ENCODE assay signal across 14 cellular contexts in the genomic region with DNA sequence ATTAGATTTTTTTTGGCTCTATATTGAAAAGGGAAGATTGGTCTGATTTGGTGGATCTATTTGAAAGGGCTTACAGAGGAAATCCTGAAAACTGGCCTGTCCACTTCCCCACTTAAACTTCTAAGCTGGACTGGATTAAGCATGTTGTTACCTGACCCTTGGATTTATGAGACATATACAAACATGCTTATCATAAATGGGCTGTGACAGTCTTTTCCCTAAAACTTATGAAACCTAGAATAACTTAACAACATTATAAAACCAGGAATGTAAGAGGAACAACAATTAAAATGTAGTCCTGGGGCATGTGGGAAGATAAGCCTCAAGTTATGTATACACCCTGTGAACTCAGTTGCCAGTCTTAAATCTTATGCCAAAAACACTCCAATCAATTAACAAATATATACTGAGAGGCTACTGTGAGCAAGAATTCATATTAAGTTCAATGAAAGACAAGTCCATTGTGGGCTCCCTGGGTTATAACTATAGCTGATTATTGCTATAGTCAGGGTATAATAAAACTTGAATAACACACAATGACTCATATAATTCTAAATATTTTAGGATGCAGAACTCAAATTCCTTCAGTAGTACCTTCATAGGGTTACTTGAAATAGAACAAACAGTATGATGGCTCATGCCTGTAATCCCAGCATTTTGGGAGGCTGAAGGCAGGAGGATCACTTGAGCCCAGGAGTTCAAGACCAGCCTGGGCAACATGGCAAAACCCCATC.
DNase-seq lines count a peak whose midpoint lies in the region; ATAC-seq and TF ChIP-seq lines count a peak whose summit lies in the region.
"Had no signal": no experiment of that assay in that cellular context is flagged by ENCODE, and none has a peak within 500 bp of the region (broad histone marks: within the 10 kb centered on the region; RNA-seq: fewer than 3 reads in every experiment).

No MANE protein-coding gene starts in this region.

- peaks cover 12% of the 10 kb centered on the region for H3K36me3 ChIP-seq in RWPE2 (ENCODE audit: low read depth)
- H3K36me3 ChIP-seq in esophagus squamous epithelium: no peaks in the 10 kb centered on the region
- no peaks in the 10 kb centered on the region for H3K36me3 ChIP-seq in esophagus muscularis mucosa

- H3K4me1 ChIP-seq in RWPE2 (ENCODE audit: insufficient read depth, poor library complexity, severe bottlenecking): peaks cover 51% of the 10 kb centered on the region
- H3K4me1 ChIP-seq in esophagus squamous epithelium: peaks cover 0 to 55% (median 28%) of the 10 kb centered on the region in 3 donors
- H3K4me1 ChIP-seq in esophagus muscularis mucosa: peaks cover 8 to 42% (median 24%) of the 10 kb centered on the region in 4 donors
- H3K4me1 ChIP-seq: parathyroid adenoma had no signal

- ATAC-seq in RWPE2 (ENCODE audit: low read depth) (peak; percentile 48), GM18861 (IDR thresholded peaks at IDR 0.05; ENCODE audit: unreplicated experiment) (no peak)

- no peak for TF ChIP-seq POLR2A in esophagus squamous epithelium (IDR thresholded peaks at IDR 0.05)
- TF ChIP-seq POLR2A in esophagus muscularis mucosa (IDR thresholded peaks at IDR 0.05; ENCODE audit: low read depth): no peak

- DNase-seq in EH (ENCODE audit: low read depth) (peak; percentile 63), RWPE2 (ENCODE audit: low spot score) (no peak), esophagus squamous epithelium (lab: John Stamatoyannopoulos, UW) (no peak), renal cortical epithelial cell (ENCODE audit: low read depth) (peak; percentile 35), esophagus muscularis mucosa (ENCODE audit: extremely low spot score) (no peak), NCI-H446 treated with DMSO at 0.1 percent for 48 hours (lab: John Stamatoyannopoulos, UW) (no peak), NCI-H526 treated with DMSO at 0.1 percent for 48 hours (lab: John Stamatoyannopoulos, UW) (no peak)
- DNase-seq: effector CD8-positive, alpha-beta T cell; GDM1; NCI-H1417; NCI-H526; stimulated activated CD4-positive, alpha-beta T cell treated with anti-CD3 and anti-CD28 coated beads, Interleukin-1b, Interleukin-23, amount 100 ng/mL, for 48 hours had no signal

- TF ChIP-seq EP300 in esophagus muscularis mucosa (IDR thresholded peaks at IDR 0.05): no peak

- intact Hi-C loops in esophagus squamous epithelium (cut with DNase I) (no loop called here), esophagus muscularis mucosa (cut with DNase I) (no loop called here)

- H3K9me3 ChIP-seq in RWPE2 (ENCODE audit: severe bottlenecking) (no peaks in the 10 kb centered on the region), esophagus squamous epithelium (no peaks in the 10 kb centered on the region), esophagus muscularis mucosa (no peaks in the 10 kb centered on the region)

- H3K27ac ChIP-seq in RWPE2 (ENCODE audit: poor library complexity, severe bottlenecking): peak overlapping the region; percentile 51
- peak overlapping the region; percentile 4 to 78 (median 47) for H3K27ac ChIP-seq in esophagus squamous epithelium
- no peak overlapping the region for H3K27ac ChIP-seq in esophagus muscularis mucosa (replicated peaks in 1 of 4)
- H3K27ac ChIP-seq: parathyroid adenoma had no signal

- no peaks in the 10 kb centered on the region for H3K27me3 ChIP-seq in RWPE2 (ENCODE audit: insufficient read depth, poor library complexity, severe bottlenecking)
- no peaks in the 10 kb centered on the region for H3K27me3 ChIP-seq in esophagus squamous epithelium
- no peaks in the 10 kb centered on the region for H3K27me3 ChIP-seq in esophagus muscularis mucosa

- TF ChIP-seq CTCF in RWPE2 (IDR thresholded peaks at IDR 0.05; ENCODE audit: poor library complexity, severe bottlenecking) (no peak), esophagus squamous epithelium (IDR thresholded peaks at IDR 0.05) (no peak), esophagus muscularis mucosa (IDR thresholded peaks at IDR 0.05) (no peak)

- H3K4me3 ChIP-seq in RWPE2 (ENCODE audit: severe bottlenecking): no peak overlapping the region
- no peak overlapping the region for H3K4me3 ChIP-seq in esophagus squamous epithelium
- no peak overlapping the region for H3K4me3 ChIP-seq in esophagus muscularis mucosa

Comparison
In these comparisons a context has a peak if more than half of its experiments do, and no peak if none do; other contexts are left out.
1. DNase-seq: peak in EH (single experiment) and renal cortical epithelial cell (single experiment); none in RWPE2 (single experiment), esophagus squamous epithelium (single experiment), esophagus muscularis mucosa (single experiment), NCI-H446 treated with DMSO at 0.1 percent for 48 hours (single experiment) and NCI-H526 treated with DMSO at 0.1 percent for 48 hours (single experiment).
2. H3K27ac ChIP-seq: peak in RWPE2 (single experiment) and esophagus squamous epithelium (4 of 4); none in esophagus muscularis mucosa (0 of 4).